In genomic region chr10:63210611-63211196, GRCh38 we compare ENCODE assay signal across 12 cellular contexts.
DNase-seq lines count a peak whose midpoint lies in the region; ATAC-seq and TF ChIP-seq lines count a peak whose summit lies in the region.
"Had no signal": no experiment of that assay in that cellular context is flagged by ENCODE, and none has a peak within 500 bp of the region (broad histone marks: within the 10 kb centered on the region; RNA-seq: fewer than 3 reads in every experiment).

No MANE protein-coding gene starts in this region.

- DNase-seq in choroid plexus epithelial cell (ENCODE audit: low read depth) (peak; percentile 47), activated gamma-delta T cell (lab: John Stamatoyannopoulos, UW) (no peak)
- DNase-seq: CD4-positive, CD25-positive, alpha-beta regulatory T cell; NCI-H1105 treated with DMSO at 0.1 percent for 48 hours; SJCRH30 had no signal

- H3K4me3 ChIP-seq in ACC112 (ENCODE audit: low read depth, low read length) (no peak overlapping the region), choroid plexus epithelial cell (ENCODE audit: low read depth, low read length) (no peak overlapping the region)
- H3K4me3 ChIP-seq: SJCRH30 had no signal

- ATAC-seq in GM18873 (IDR thresholded peaks at IDR 0.05; ENCODE audit: low FRiP score, unreplicated experiment) (peak; percentile 41), HG03565 (IDR thresholded peaks at IDR 0.05; ENCODE audit: unreplicated experiment) (peak; percentile 38), GM21723 (IDR thresholded peaks at IDR 0.05; ENCODE audit: unreplicated experiment) (no peak), HG03097 (IDR thresholded peaks at IDR 0.05; ENCODE audit: low FRiP score, unreplicated experiment) (no peak), GM21515 (IDR thresholded peaks at IDR 0.05; ENCODE audit: unreplicated experiment) (no peak)

- H2AFZ ChIP-seq in ACC112 (ENCODE audit: low read length, unreplicated experiment) = no peak overlapping the region
- H2AFZ ChIP-seq: parathyroid adenoma had no signal

- H3K27ac ChIP-seq in ACC112 (ENCODE audit: low read depth, low read length) = 0 out of 2 replicates have a peak overlapping the region, but pooled peaks have one; percentile 17
- H3K27ac ChIP-seq: parathyroid adenoma, SJCRH30 had no signal

- peaks cover 71% of the 10 kb centered on the region for H3K79me2 ChIP-seq in ACC112 (ENCODE audit: control insufficient read depth, insufficient read depth, low read length, unreplicated experiment)

- peaks cover 44% of the 10 kb centered on the region for H3K36me3 ChIP-seq in ACC112 (ENCODE audit: insufficient read depth, low read length)

- TF ChIP-seq CTCF in choroid plexus epithelial cell (conservative IDR thresholded peaks at IDR 0.05; ENCODE audit: low read depth, low read length) = no peak

- H3K4me1 ChIP-seq in ACC112 (ENCODE audit: control insufficient read depth, insufficient read depth, low read length, unreplicated experiment) = peaks cover 63% of the 10 kb centered on the region

- H3K27me3 ChIP-seq in ACC112 (ENCODE audit: insufficient read depth, low read length) = no peaks in the 10 kb centered on the region
- H3K27me3 ChIP-seq: SJCRH30 had no signal

Comparison
In these comparisons a context has a peak if more than half of its experiments do, and no peak if none do; other contexts are left out.
1. ATAC-seq: peak in GM18873 (single experiment) and HG03565 (single experiment); none in GM21723 (single experiment), HG03097 (single experiment) and GM21515 (single experiment).